Comparison of ENCODE assay signal across 8 cellular contexts in the genomic region with DNA sequence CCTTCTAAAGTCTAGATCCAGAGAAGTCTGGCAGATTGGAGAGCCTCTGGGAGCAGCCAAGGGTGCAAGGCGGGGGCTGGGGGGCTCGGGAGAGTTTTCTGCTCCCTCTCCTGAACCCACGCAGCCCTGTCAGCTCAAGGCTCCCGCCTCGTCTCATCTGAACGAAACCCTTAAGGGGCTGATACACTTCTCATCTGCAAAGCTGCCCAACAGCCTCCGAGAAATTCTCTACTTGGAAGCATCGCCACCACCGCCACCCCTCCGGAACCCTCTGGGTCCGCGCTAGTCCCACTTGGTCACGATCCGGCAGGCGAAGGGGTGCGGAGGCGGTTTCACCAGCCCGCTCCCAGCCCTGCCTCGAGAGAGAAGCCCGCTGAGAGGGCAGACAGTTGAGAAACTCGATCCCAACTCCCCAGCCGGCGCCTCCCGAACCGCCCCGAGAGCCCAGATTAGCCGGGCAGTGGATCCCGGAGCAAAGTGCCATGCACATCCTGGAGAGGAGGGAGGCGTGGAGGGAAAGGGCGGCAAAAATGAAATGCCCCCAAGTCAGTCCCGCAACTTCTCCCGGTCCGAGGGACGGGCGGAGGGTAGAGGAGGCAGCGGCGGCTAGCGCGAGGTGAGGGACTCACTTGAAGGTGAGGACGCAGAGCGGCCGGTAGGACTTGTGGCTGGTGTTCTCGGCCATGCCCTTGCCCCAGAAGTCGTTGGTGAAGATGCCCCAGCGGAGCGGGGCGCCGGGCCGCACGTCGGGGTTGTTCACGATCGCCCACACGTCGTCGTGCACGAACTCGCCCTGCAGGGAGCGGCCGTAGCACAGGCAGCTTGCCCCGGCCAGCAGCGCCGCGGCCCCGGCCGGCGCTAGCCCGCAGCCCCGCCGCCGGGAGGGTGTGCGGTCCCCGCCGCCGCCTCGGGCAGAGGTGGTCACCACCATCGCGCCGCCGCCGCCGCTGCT. TPM values are rescaled to one million over a fixed set of nuclear protein-coding genes. Genes with fewer than 3 reads are reported as not detected.
DNase-seq lines count a peak whose midpoint lies in the region; ATAC-seq and TF ChIP-seq lines count a peak whose summit lies in the region.

No MANE protein-coding gene starts in this region.

- no peaks in the 10 kb centered on the region for H3K27me3 ChIP-seq in GM06990 (replicated peaks; ENCODE audit: control insufficient read depth, insufficient read depth, low read length)
- no peaks in the 10 kb centered on the region for H3K27me3 ChIP-seq in thyroid gland

- intact Hi-C loops in thyroid gland (cut with DNase I) = no loop called here

- no peak for TF ChIP-seq POLR2A in thyroid gland (IDR thresholded peaks at IDR 0.05)

- DNase-seq in GM06990 (ENCODE audit: extremely low read depth, insufficient read length) (peak; percentile 25), HCEC 1CT (peak; percentile 29), NCI-H345 (lab: John Stamatoyannopoulos, UW) (peak; percentile 55), dermis blood vessel endothelial cell (peak; percentile 41), medulla oblongata (ENCODE audit: extremely low spot score) (peak; percentile 15), thyroid gland (peak; percentile 31 to 38), foreskin melanocyte (no peak)

- WGBS in thyroid gland, 2 donors = 2 to 3% methylated on average over 40 to 54 of the region's 82 CpGs

- H3K4me3 ChIP-seq in GM06990 (replicated peaks; ENCODE audit: low read depth, low read length) (peak overlapping the region; percentile 27; the same call in 1 of the 2 replicates), thyroid gland (replicated peaks in 1 of 3) (peak overlapping the region in 2 of 3 donors; percentile 9 to 48)

- H3K36me3 ChIP-seq in GM06990 (ENCODE audit: control insufficient read depth, insufficient read depth, low read length) (no peaks in the 10 kb centered on the region), thyroid gland (no peaks in the 10 kb centered on the region)

- H3K9me3 ChIP-seq in thyroid gland = no peaks in the 10 kb centered on the region

- H3K4me1 ChIP-seq in thyroid gland = peaks cover 0 to 12% of the 10 kb centered on the region in 2 donors

- H3K27ac ChIP-seq in thyroid gland = peak overlapping the region in 2 of 3 donors; percentile 56 to 64

- TF ChIP-seq CTCF in GM06990 (IDR thresholded peaks at IDR 0.05; ENCODE audit: insufficient read depth, low read length, poor library complexity, severe bottlenecking) = no peak
- no peak for TF ChIP-seq CTCF in thyroid gland (IDR thresholded peaks at IDR 0.05)

- no peak for ATAC-seq in HG03108 (IDR thresholded peaks at IDR 0.05; ENCODE audit: unreplicated experiment)

RNA-seq across cellular contexts. Expression of a gene that starts 0.6 kb away (rescaled TPM):
- 12.9 and 19.2 TPM in 2 replicates for total RNA-seq in dermis blood vessel endothelial cell
- 10 to 100 TPM; 16.6 to 47.8 (median 25.6) TPM for total RNA-seq in thyroid gland
